Comparison of ENCODE assay signal across 28 cellular contexts in genomic region chr3:38988955-38989354, GRCh38.
"Had no signal": no experiment of that assay in that cellular context is flagged by ENCODE, and none has a peak within 500 bp of the region (broad histone marks: within the 10 kb centered on the region; RNA-seq: fewer than 3 reads in every experiment).

No MANE protein-coding gene starts in this region.

- H3K36me3 Mint-ChIP-seq: naive thymus-derived CD8-positive, alpha-beta T cell; stimulated activated effector memory CD8-positive, alpha-beta T cell treated with anti-CD3 and anti-CD28 coated beads, Interleukin-12 subunit alpha, Interleukin-12 subunit beta, amount 100 ng/mL, for 72 hours; type B pancreatic cell had no signal

- H3K4me1 ChIP-seq: left lung, lower lobe of right lung, pancreas, prostate gland, spleen, tibial nerve, uterus had no signal

- H3K79me2 ChIP-seq: hepatocyte had no signal

- H3K4me3 ChIP-seq: hepatocyte, left lung, lower lobe of right lung, pancreas, prostate gland, spleen, tibial nerve, uterus had no signal

- H3K9me3 Mint-ChIP-seq: nephron; neural crest cell; stimulated activated effector memory CD8-positive, alpha-beta T cell treated with anti-CD3 and anti-CD28 coated beads, Interleukin-12 subunit alpha, Interleukin-12 subunit beta, amount 100 ng/mL, for 72 hours; stimulated activated naive CD8-positive, alpha-beta T cell treated with anti-CD3 and anti-CD28 coated beads, Interleukin-15, amount 100 ng/mL, for 72 hours; type B pancreatic cell had no signal

- H2AFZ ChIP-seq: hepatocyte had no signal

- H3K27ac Mint-ChIP-seq: naive thymus-derived CD8-positive, alpha-beta T cell; nephron; stimulated activated effector memory CD8-positive, alpha-beta T cell treated with anti-CD3 and anti-CD28 coated beads, Interleukin-12 subunit alpha, Interleukin-12 subunit beta, amount 100 ng/mL, for 72 hours; stimulated activated naive CD8-positive, alpha-beta T cell treated with anti-CD3 and anti-CD28 coated beads, Interleukin-15, amount 100 ng/mL, for 72 hours; type B pancreatic cell had no signal

- H3K4me3 Mint-ChIP-seq: naive thymus-derived CD8-positive, alpha-beta T cell; nephron; neural crest cell; stimulated activated effector memory CD8-positive, alpha-beta T cell treated with anti-CD3 and anti-CD28 coated beads, Interleukin-12 subunit alpha, Interleukin-12 subunit beta, amount 100 ng/mL, for 72 hours; stimulated activated naive CD8-positive, alpha-beta T cell treated with anti-CD3 and anti-CD28 coated beads, Interleukin-15, amount 100 ng/mL, for 72 hours; type B pancreatic cell had no signal

- H3K9me3 ChIP-seq: left lung, lower lobe of right lung, neutrophil, pancreas, prostate gland, spleen, tibial nerve, uterus had no signal

- DNase-seq: islet precursor cell; left colon; left lung; lower lobe of right lung; mammary epithelial cell; mesenchymal stem cell; naive thymus-derived CD8-positive, alpha-beta T cell; occipital lobe; pancreas; posterior cingulate gyrus; retina; right cardiac atrium; small intestine; spleen; stimulated activated CD4-positive, alpha-beta T cell treated with anti-CD3 and anti-CD28 coated beads, Interleukin-4, amount 100 ng/mL, for 24 hours; stimulated activated naive CD4-positive, alpha-beta T cell treated with Interleukin-2 at 50 U/mL for 16 hours; stimulated activated naive CD8-positive, alpha-beta T cell treated with anti-CD3 and anti-CD28 coated beads, Interleukin-15, amount 100 ng/mL, for 72 hours; substantia nigra; uterus had no signal

- H3K27me3 ChIP-seq: hepatocyte, left lung, neutrophil, pancreas, tibial nerve, uterus had no signal

- H3K4me1 Mint-ChIP-seq: naive thymus-derived CD8-positive, alpha-beta T cell; nephron; neural crest cell; stimulated activated effector memory CD8-positive, alpha-beta T cell treated with anti-CD3 and anti-CD28 coated beads, Interleukin-12 subunit alpha, Interleukin-12 subunit beta, amount 100 ng/mL, for 72 hours; stimulated activated naive CD8-positive, alpha-beta T cell treated with anti-CD3 and anti-CD28 coated beads, Interleukin-15, amount 100 ng/mL, for 72 hours had no signal

- H3K36me3 ChIP-seq: left lung, lower lobe of right lung, neutrophil, pancreas, prostate gland, spleen, tibial nerve, uterus had no signal

- ATAC-seq: left colon; left lung; lower lobe of right lung; naive thymus-derived CD8-positive, alpha-beta T cell; pancreas; right cardiac atrium; sciatic nerve; stimulated activated naive CD8-positive, alpha-beta T cell treated with anti-CD3 and anti-CD28 coated beads, Interleukin-15, amount 100 ng/mL, for 72 hours had no signal

- H3K27ac ChIP-seq: hepatocyte, left lung, lower lobe of right lung, neutrophil, pancreas, prostate gland, spleen, tibial nerve, uterus had no signal

- H3K4me2 ChIP-seq: hepatocyte had no signal
